Comparison of ENCODE assay signal across 17 cellular contexts in the genomic region with DNA sequence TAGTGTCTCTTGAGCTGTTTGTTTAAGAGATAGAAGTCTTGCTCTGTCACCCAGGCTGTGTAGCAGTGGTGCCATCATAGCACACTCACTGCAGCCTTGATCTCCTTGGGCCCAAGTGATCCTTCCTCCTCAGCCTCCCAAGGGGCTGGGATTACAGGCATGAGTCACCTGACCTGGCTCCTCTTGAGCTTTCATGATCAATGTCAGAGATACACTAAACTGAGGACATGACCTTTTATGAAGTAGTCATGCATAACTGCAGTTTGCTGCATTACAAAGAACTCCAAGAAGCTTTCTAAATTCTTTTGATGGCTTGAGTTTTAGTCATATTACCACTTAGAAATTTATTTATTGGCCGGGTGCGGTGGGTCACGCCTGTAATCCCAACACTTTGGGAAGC.
A peak's percentile ranks its signal among the peaks of the same experiment; 100 is the strongest.
DNase-seq lines count a peak whose midpoint lies in the region; ATAC-seq, FAIRE-seq and TF ChIP-seq lines count a peak whose summit lies in the region.
"Had no signal": no experiment of that assay in that cellular context is flagged by ENCODE, and none has a peak within 500 bp of the region (broad histone marks: within the 10 kb centered on the region; RNA-seq: fewer than 3 reads in every experiment).

No MANE protein-coding gene starts in this region.

- no peak for DNase-seq in activated naive CD4-positive, alpha-beta T cell treated with anti-CD3 and anti-CD28 coated beads, Interleukin-2, amount 10 ng/mL, durations not matched to agents 7 days and 5 days
- DNase-seq in RKO (ENCODE audit: low spot score) (peak; percentile 14), fibroblast of mammary gland (ENCODE audit: low read depth) (peak; percentile 80), urothelium cell line (ENCODE audit: low spot score) (peak; percentile 29), NCI-H526 (lab: John Stamatoyannopoulos, UW) (no peak), heart left ventricle (no peak)
- DNase-seq: activated CD4-positive, CD25-positive, alpha-beta regulatory T cell treated with anti-CD3 and anti-CD28 coated beads, Interleukin-2, amount 50 U/mL, for 72 hours; amygdala; Caco-2; dermis blood vessel endothelial cell; NCI-H1092 treated with DMSO at 0.1 percent for 48 hours; NCI-H2227 treated with DMSO at 0.1 percent for 48 hours; nucleus accumbens; spleen had no signal

- peaks cover 1% of the 10 kb centered on the region for H3K36me3 Mint-ChIP-seq in activated naive CD4-positive, alpha-beta T cell treated with anti-CD3 and anti-CD28 coated beads, Interleukin-2, amount 50 U/mL, for 24 hours
- no peaks in the 10 kb centered on the region for H3K36me3 Mint-ChIP-seq in activated naive CD4-positive, alpha-beta T cell treated with anti-CD3 and anti-CD28 coated beads, Interleukin-2, amount 10 ng/mL, durations not matched to agents 7 days and 5 days

- no peaks in the 10 kb centered on the region for H3K27me3 Mint-ChIP-seq in activated naive CD4-positive, alpha-beta T cell treated with anti-CD3 and anti-CD28 coated beads, Interleukin-2, amount 50 U/mL, for 24 hours
- no peaks in the 10 kb centered on the region for H3K27me3 Mint-ChIP-seq in activated naive CD4-positive, alpha-beta T cell treated with anti-CD3 and anti-CD28 coated beads, Interleukin-2, amount 10 ng/mL, durations not matched to agents 7 days and 5 days

- ATAC-seq in GM21529 (IDR thresholded peaks at IDR 0.05; ENCODE audit: unreplicated experiment) = no peak
- no peak for ATAC-seq in heart left ventricle
- ATAC-seq: foreskin keratinocyte had no signal

- no peaks in the 10 kb centered on the region for H3K9me3 Mint-ChIP-seq in activated naive CD4-positive, alpha-beta T cell treated with anti-CD3 and anti-CD28 coated beads, Interleukin-2, amount 50 U/mL, for 24 hours
- H3K9me3 Mint-ChIP-seq in activated naive CD4-positive, alpha-beta T cell treated with anti-CD3 and anti-CD28 coated beads, Interleukin-2, amount 10 ng/mL, durations not matched to agents 7 days and 5 days = no peaks in the 10 kb centered on the region

- TF ChIP-seq CTCF in fibroblast of mammary gland (conservative IDR thresholded peaks at IDR 0.05; ENCODE audit: control insufficient read depth, insufficient read depth, low read depth, low read length) (no peak), heart left ventricle (IDR thresholded peaks at IDR 0.05) (no peak)

- no peak overlapping the region for H3K4me3 Mint-ChIP-seq in activated naive CD4-positive, alpha-beta T cell treated with anti-CD3 and anti-CD28 coated beads, Interleukin-2, amount 50 U/mL, for 24 hours
- H3K4me3 Mint-ChIP-seq in activated naive CD4-positive, alpha-beta T cell treated with anti-CD3 and anti-CD28 coated beads, Interleukin-2, amount 10 ng/mL, durations not matched to agents 7 days and 5 days = no peak overlapping the region

- no peaks in the 10 kb centered on the region for H3K9me3 ChIP-seq in heart left ventricle
- H3K9me3 ChIP-seq: Caco-2, spleen had no signal

- peaks cover 0 to 9% (median 0%) of the 10 kb centered on the region in 9 donors for H3K36me3 ChIP-seq in heart left ventricle

- CTCF ChIA-PET in activated naive CD4-positive, alpha-beta T cell treated with anti-CD3 and anti-CD28 coated beads, Interleukin-2, amount 10 ng/mL, durations not matched to agents 7 days and 5 days (lab: Charles Lee) = no interaction called here

- no peak for TF ChIP-seq POLR2A in heart left ventricle (IDR thresholded peaks at IDR 0.05)

- H3K27me3 ChIP-seq in heart left ventricle = no peaks in the 10 kb centered on the region
- H3K27me3 ChIP-seq: foreskin keratinocyte, spleen had no signal

- peak overlapping the region; percentile 18 for H3K27ac Mint-ChIP-seq in activated naive CD4-positive, alpha-beta T cell treated with anti-CD3 and anti-CD28 coated beads, Interleukin-2, amount 50 U/mL, for 24 hours
- no peak overlapping the region for H3K27ac Mint-ChIP-seq in activated naive CD4-positive, alpha-beta T cell treated with anti-CD3 and anti-CD28 coated beads, Interleukin-2, amount 10 ng/mL, durations not matched to agents 7 days and 5 days

- 97 to 100% (median 99%) methylated on average over 3 of the region's 3 CpGs for WGBS in heart left ventricle, 4 donors

- intact Hi-C loops in heart left ventricle (cut with DNase I) = no loop called here

- no peaks in the 10 kb centered on the region for H3K4me1 Mint-ChIP-seq in activated naive CD4-positive, alpha-beta T cell treated with anti-CD3 and anti-CD28 coated beads, Interleukin-2, amount 50 U/mL, for 24 hours
- no peaks in the 10 kb centered on the region for H3K4me1 Mint-ChIP-seq in activated naive CD4-positive, alpha-beta T cell treated with anti-CD3 and anti-CD28 coated beads, Interleukin-2, amount 10 ng/mL, durations not matched to agents 7 days and 5 days

- H3K4me3 ChIP-seq in fibroblast of mammary gland (ENCODE audit: control insufficient read depth, low read depth, low read length) = no peak overlapping the region
- no peak overlapping the region for H3K4me3 ChIP-seq in heart left ventricle
- H3K4me3 ChIP-seq: spleen had no signal

- no peak for FAIRE-seq in urothelium cell line (lab: Jason Lieb, UNC)

- no peaks in the 10 kb centered on the region for H3K4me1 ChIP-seq in heart left ventricle
- H3K4me1 ChIP-seq: foreskin keratinocyte, spleen had no signal

- H3K27ac ChIP-seq in heart left ventricle = no peak overlapping the region
- H3K27ac ChIP-seq: foreskin keratinocyte, spleen had no signal

Comparison
In these comparisons a context has a peak if more than half of its experiments do, and no peak if none do; other contexts are left out.
1. DNase-seq: peak in RKO (single experiment), fibroblast of mammary gland (single experiment) and urothelium cell line (single experiment); none in activated naive CD4-positive, alpha-beta T cell treated with anti-CD3 and anti-CD28 coated beads, Interleukin-2, amount 10 ng/mL, durations not matched to agents 7 days and 5 days (single experiment), NCI-H526 (0 of 2) and heart left ventricle (0 of 5).